8 cellular contexts compared by ENCODE assay signal in the genomic region with DNA sequence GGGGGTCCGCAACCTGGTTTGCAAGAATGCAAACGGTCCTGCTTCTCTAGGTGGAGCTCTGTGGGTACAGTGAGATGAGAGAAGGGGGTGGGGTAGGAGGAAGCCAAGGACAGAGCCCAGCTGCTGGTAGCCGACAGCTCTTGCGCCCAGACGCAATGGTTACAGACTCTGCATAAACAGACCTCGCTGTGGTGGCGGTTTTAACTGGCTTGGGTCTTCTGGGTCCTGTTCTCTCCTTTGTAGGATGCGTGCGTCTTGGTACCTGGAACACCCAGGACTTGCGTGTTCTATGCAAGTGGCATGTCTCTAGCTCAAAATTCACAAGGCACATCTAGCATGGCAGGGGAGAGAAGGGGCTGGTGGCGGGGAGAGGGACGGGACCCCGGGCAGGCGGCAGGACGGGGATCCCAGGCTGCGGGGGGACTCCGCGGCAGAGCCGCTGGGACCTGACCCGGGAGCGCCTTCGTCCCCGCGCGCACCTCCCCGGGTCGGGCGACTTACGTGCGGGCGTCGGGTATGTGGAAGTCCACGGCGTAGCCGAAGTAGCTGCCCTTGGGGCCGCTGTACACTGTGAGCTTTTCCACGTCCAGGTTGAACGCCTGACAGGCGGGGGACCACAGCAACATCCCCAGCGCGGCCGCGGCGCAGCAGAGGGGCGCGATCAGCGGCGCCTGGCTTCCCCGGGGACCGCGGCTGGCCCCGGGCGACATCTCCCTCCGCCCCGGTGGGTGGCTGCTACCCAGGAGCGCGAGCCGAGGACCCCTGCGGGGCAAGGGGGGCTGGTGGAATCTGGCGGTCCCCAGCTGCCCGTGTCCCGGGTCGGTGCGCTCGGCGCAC. TPM values are rescaled to one million over a fixed set of nuclear protein-coding genes. Genes with fewer than 3 reads are reported as not detected.
DNase-seq lines count a peak whose midpoint lies in the region; ATAC-seq and TF ChIP-seq lines count a peak whose summit lies in the region.

No MANE protein-coding gene starts in this region.

- POLR2A ChIA-PET in SK-N-SH (lab: Yijun Ruan, JAX): no interaction called here

- H3K27me3 ChIP-seq in SK-N-SH (ENCODE audit: insufficient read depth): peaks cover 28% of the 10 kb centered on the region; the same call in 1 of the 2 replicates
- peaks cover 0 to 40% (median 4%) of the 10 kb centered on the region in 4 donors for H3K27me3 ChIP-seq in esophagus squamous epithelium
- H3K27me3 ChIP-seq in mucosa of stomach (ENCODE audit: control insufficient read depth, insufficient read depth, low read length): peaks cover 21% of the 10 kb centered on the region
- H3K27me3 ChIP-seq in vagina: no peaks in the 10 kb centered on the region

- H3K36me3 ChIP-seq in SK-N-SH (replicated peaks in 1 of 2; ENCODE audit: control insufficient read depth in 1 of 2, insufficient read depth in 2 of 2, low read length in 1 of 2): no peaks in the 10 kb centered on the region
- no peaks in the 10 kb centered on the region for H3K36me3 ChIP-seq in esophagus squamous epithelium
- no peaks in the 10 kb centered on the region for H3K36me3 ChIP-seq in mucosa of stomach (ENCODE audit: control insufficient read depth, insufficient read depth, low read length)
- H3K36me3 ChIP-seq in vagina: no peaks in the 10 kb centered on the region

- H2AFZ ChIP-seq in SK-N-SH (ENCODE audit: low read depth): no peak overlapping the region

- 0% methylated on average over 14 of the region's 66 CpGs for WGBS in SK-N-SH (ENCODE audit: low lambda C conversion rate)
- 4 to 6% methylated on average over 9 to 17 of the region's 66 CpGs for WGBS in esophagus squamous epithelium, 2 donors

- TF ChIP-seq EP300 in SK-N-SH (IDR thresholded peaks at IDR 0.05; ENCODE audit: borderline replicate concordance in 1 of 2, low read depth in 1 of 2, low read length in 1 of 2): no peak

- no peaks in the 10 kb centered on the region for H3K9me2 ChIP-seq in SK-N-SH

- no peaks in the 10 kb centered on the region for H4K20me1 ChIP-seq in SK-N-SH (ENCODE audit: insufficient read depth)

- ATAC-seq in SK-N-SH treated with all-trans-retinoic acid at 6 μM for 48 hours (no peak; the same call in 2 of the 3 replicates), HG03469 (IDR thresholded peaks at IDR 0.05; ENCODE audit: unreplicated experiment) (no peak), HG03571 (IDR thresholded peaks at IDR 0.05; ENCODE audit: unreplicated experiment) (no peak)

- TF ChIP-seq POLR2A in esophagus squamous epithelium (IDR thresholded peaks at IDR 0.05) (no peak), vagina (IDR thresholded peaks at IDR 0.05) (no peak)

- H3K9ac ChIP-seq in SK-N-SH: no peak overlapping the region
- peak overlapping the region; percentile 28 for H3K9ac ChIP-seq in mucosa of stomach (ENCODE audit: low read length)

- CTCF ChIA-PET in SK-N-SH (lab: Yijun Ruan, JAX): interaction anchor here (0.5 to 2.5 kb wide), 7 partner anchors 10 to 299 kb away, joined by 3 to 13 read pairs (median 7); no protein-coding TSS in a partner anchor

- TF ChIP-seq CTCF in SK-N-SH (IDR thresholded peaks at IDR 0.05) (no peak), esophagus squamous epithelium (IDR thresholded peaks at IDR 0.05) (no peak), vagina (IDR thresholded peaks at IDR 0.05) (no peak)

- H3K4me1 ChIP-seq in SK-N-SH (ENCODE audit: control insufficient read depth in 1 of 2, insufficient read depth in 2 of 2, low read depth in 1 of 2, low read length in 1 of 2): no peaks in the 10 kb centered on the region
- H3K4me1 ChIP-seq in esophagus squamous epithelium: peaks cover 0 to 25% (median 0%) of the 10 kb centered on the region in 3 donors
- no peaks in the 10 kb centered on the region for H3K4me1 ChIP-seq in mucosa of stomach (ENCODE audit: control insufficient read depth, insufficient read depth, low read length)
- H3K4me1 ChIP-seq in vagina: no peaks in the 10 kb centered on the region

- H3K4me3 ChIP-seq in SK-N-SH (ENCODE audit: low read depth in 2 of 2, low read length in 1 of 2): no peak overlapping the region
- peak overlapping the region; percentile 35 to 65 (median 47) for H3K4me3 ChIP-seq in esophagus squamous epithelium
- H3K4me3 ChIP-seq in mucosa of stomach (ENCODE audit: low read length): no peak overlapping the region
- H3K4me3 ChIP-seq in vagina: peak overlapping the region; percentile 52 to 60

- H3K4me2 ChIP-seq in SK-N-SH: no peak overlapping the region

- peak; percentile 55 for DNase-seq in SK-N-SH
- DNase-seq in esophagus squamous epithelium (lab: John Stamatoyannopoulos, UW): no peak
- no peak for DNase-seq in vagina (ENCODE audit: extremely low spot score in 2 of 2)
- no peak for DNase-seq in GM19238 (ENCODE audit: insufficient read length, low spot score)

- H3K27ac ChIP-seq in SK-N-SH (ENCODE audit: low read depth in 2 of 2, low read length in 1 of 2) (no peak overlapping the region), esophagus squamous epithelium (peak overlapping the region; percentile 40 to 88 (median 72)), vagina (peak overlapping the region; percentile 66)

- H3K79me2 ChIP-seq in SK-N-SH (ENCODE audit: insufficient read depth): no peaks in the 10 kb centered on the region

- intact Hi-C loops in esophagus squamous epithelium (cut with DNase I) (no loop called here), vagina (cut with DNase I) (loop anchor here (5.0 kb wide), 1 partner anchor 287 kb away; no protein-coding TSS in a partner anchor)

- no peak for TF ChIP-seq RAD21 in SK-N-SH (IDR thresholded peaks at IDR 0.05; ENCODE audit: low read length)

- H3K9me3 ChIP-seq in SK-N-SH (no peaks in the 10 kb centered on the region), esophagus squamous epithelium (no peaks in the 10 kb centered on the region), mucosa of stomach (ENCODE audit: control insufficient read depth, low read length) (no peaks in the 10 kb centered on the region), vagina (no peaks in the 10 kb centered on the region)

- no peaks in the 10 kb centered on the region for H3F3A ChIP-seq in SK-N-SH (replicated peaks; ENCODE audit: insufficient read depth)

TF ChIP-seq in SK-N-SH, 30 proteins besides CTCF, POLR2A, EP300 and RAD21:
- no peak for TF ChIP-seq FOSL2 (IDR thresholded peaks at IDR 0.05; ENCODE audit: borderline replicate concordance, low read depth)
- TF ChIP-seq TAF1 (IDR thresholded peaks at IDR 0.05; ENCODE audit: borderline replicate concordance, low read depth, low read length): no peak
- no peak for TF ChIP-seq SMC3 (IDR thresholded peaks at IDR 0.05; ENCODE audit: low read depth, low read length)
- no peak for TF ChIP-seq RFX5 (IDR thresholded peaks at IDR 0.05; ENCODE audit: low read length)
- TF ChIP-seq EZH2phosphoT487 (IDR thresholded peaks at IDR 0.05; ENCODE audit: borderline replicate concordance, low read depth): no peak

TF ChIP-seq in SK-N-SH treated with all-trans-retinoic acid at 6 μM for 48 hours, 23 proteins besides CTCF, POLR2A, EP300 and RAD21 (continues in another document):
- TF ChIP-seq BACH2 (CRISPR knock-in tag; IDR thresholded peaks at IDR 0.05; ENCODE audit: borderline replicate concordance) (no peak), ARNTL (CRISPR knock-in tag; IDR thresholded peaks at IDR 0.05; ENCODE audit: borderline replicate concordance, low read depth) (no peak), PPARA (CRISPR knock-in tag; IDR thresholded peaks at IDR 0.05; ENCODE audit: borderline replicate concordance) (no peak), SNAI2 (CRISPR knock-in tag; IDR thresholded peaks at IDR 0.05) (no peak), ZFP3 (CRISPR knock-in tag; IDR thresholded peaks at IDR 0.05) (no peak), OSR1 (CRISPR knock-in tag; IDR thresholded peaks at IDR 0.05) (no peak), ZC3H10 (CRISPR knock-in tag; IDR thresholded peaks at IDR 0.05) (no peak), ZNF565 (CRISPR knock-in tag; conservative IDR thresholded peaks at IDR 0.05; ENCODE audit: low read depth) (no peak)
- TF ChIP-seq, protein P1, sequence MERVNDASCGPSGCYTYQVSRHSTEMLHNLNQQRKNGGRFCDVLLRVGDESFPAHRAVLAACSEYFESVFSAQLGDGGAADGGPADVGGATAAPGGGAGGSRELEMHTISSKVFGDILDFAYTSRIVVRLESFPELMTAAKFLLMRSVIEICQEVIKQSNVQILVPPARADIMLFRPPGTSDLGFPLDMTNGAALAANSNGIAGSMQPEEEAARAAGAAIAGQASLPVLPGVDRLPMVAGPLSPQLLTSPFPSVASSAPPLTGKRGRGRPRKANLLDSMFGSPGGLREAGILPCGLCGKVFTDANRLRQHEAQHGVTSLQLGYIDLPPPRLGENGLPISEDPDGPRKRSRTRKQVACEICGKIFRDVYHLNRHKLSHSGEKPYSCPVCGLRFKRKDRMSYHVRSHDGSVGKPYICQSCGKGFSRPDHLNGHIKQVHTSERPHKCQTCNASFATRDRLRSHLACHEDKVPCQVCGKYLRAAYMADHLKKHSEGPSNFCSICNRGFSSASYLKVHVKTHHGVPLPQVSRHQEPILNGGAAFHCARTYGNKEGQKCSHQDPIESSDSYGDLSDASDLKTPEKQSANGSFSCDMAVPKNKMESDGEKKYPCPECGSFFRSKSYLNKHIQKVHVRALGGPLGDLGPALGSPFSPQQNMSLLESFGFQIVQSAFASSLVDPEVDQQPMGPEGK (CRISPR knock-in tag; IDR thresholded peaks at IDR 0.05; ENCODE audit: borderline replicate concordance): no peak
- TF ChIP-seq, protein P2, sequence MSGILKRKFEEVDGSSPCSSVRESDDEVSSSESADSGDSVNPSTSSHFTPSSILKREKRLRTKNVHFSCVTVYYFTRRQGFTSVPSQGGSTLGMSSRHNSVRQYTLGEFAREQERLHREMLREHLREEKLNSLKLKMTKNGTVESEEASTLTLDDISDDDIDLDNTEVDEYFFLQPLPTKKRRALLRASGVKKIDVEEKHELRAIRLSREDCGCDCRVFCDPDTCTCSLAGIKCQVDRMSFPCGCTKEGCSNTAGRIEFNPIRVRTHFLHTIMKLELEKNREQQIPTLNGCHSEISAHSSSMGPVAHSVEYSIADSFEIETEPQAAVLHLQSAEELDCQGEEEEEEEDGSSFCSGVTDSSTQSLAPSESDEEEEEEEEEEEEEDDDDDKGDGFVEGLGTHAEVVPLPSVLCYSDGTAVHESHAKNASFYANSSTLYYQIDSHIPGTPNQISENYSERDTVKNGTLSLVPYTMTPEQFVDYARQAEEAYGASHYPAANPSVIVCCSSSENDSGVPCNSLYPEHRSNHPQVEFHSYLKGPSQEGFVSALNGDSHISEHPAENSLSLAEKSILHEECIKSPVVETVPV (CRISPR knock-in tag; IDR thresholded peaks at IDR 0.05): no peak

RNA-seq across cellular contexts. Expression of gene ITGA8, which starts 0.4 kb away (rescaled TPM):
- polyA plus RNA-seq in SK-N-SH (2012; rRNA removed): not detected in 2 replicates
- not detected in 2 replicates for polyA plus RNA-seq in SK-N-SH (2012; cell fraction: cytosol; rRNA removed)
- polyA plus RNA-seq in SK-N-SH (2012; cell fraction: nucleus; rRNA removed): not detected in 2 replicates
- total RNA-seq in esophagus squamous epithelium: 10 to 100 TPM in 2 of 4 donors, 1 to 10 TPM in 2; 1.0 to 22.5 (median 7.5) TPM
- total RNA-seq in vagina: 15.5 TPM

Comparison
In these comparisons a context has a peak if more than half of its experiments do, and no peak if none do; other contexts are left out.
1. H3K27ac ChIP-seq: peak in esophagus squamous epithelium (4 of 4) and vagina (single experiment); none in SK-N-SH (0 of 2).
2. H3K4me3 ChIP-seq: peak in esophagus squamous epithelium (4 of 4) and vagina (2 of 2); none in SK-N-SH (0 of 2) and mucosa of stomach (single experiment).